Comparison of ENCODE assay signal across 23 cellular contexts in the genomic region with DNA sequence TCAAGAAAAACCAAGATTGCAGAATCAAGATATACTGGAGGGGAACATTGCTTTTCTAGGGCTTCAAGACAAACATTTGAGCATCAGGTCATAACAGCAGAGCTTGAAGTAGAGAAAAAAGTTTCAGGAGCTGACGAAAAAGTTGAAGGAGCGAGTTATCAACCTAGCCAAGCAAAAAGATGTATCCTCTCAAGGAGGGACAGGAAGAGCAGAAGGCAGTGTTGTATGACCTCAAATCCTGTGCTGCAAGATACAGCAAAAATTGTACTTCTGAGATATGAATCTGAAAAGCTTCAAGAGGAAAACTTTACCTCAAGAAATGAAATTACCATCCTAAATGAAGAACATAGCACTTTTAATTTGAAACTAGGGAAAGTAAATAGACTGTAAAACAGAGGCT.
A peak's percentile ranks its signal among the peaks of the same experiment; 100 is the strongest.
DNase-seq lines count a peak whose midpoint lies in the region; ATAC-seq, FAIRE-seq and TF ChIP-seq lines count a peak whose summit lies in the region.
"Had no signal": no experiment of that assay in that cellular context is flagged by ENCODE, and none has a peak within 500 bp of the region (broad histone marks: within the 10 kb centered on the region; RNA-seq: fewer than 3 reads in every experiment).

No MANE protein-coding gene starts in this region.

- H3K27ac ChIP-seq in IMR-90 (ENCODE audit: insufficient read depth, low read length), result no peak overlapping the region
- H3K27ac ChIP-seq: hepatocyte, SJSA1, skin epidermis, upper lobe of right lung had no signal

- peak overlapping the region; percentile 16; the same call in 1 of the 2 replicates for H2BK120ac ChIP-seq in IMR-90 (ENCODE audit: low read depth, low read length)

- H4K8ac ChIP-seq in IMR-90 (ENCODE audit: low read depth in 2 of 2, low read length in 2 of 2), result peak overlapping the region in 1 of 2 experiments; percentile 55; a peak in 1 of 4 replicates

- no peak for TF ChIP-seq RAD21 in IMR-90 (IDR thresholded peaks at IDR 0.05; ENCODE audit: low read length)

- in situ Hi-C loops in IMR-90 (cut with MboI; ENCODE audit: low sequenced_read_pairs), result no loop called here

- H3K4me1 Mint-ChIP-seq in activated T-cell treated with anti-CD3 and anti-CD28 coated beads, Interleukin-2, amount 50 U/mL, for 72 hours (ENCODE audit: low read depth), result peaks cover 32% of the 10 kb centered on the region
- peaks cover 20 to 24% of the 10 kb centered on the region in 2 donors for H3K4me1 Mint-ChIP-seq in natural killer cell treated with Interleukin-12 subunit alpha and Interleukin-12 subunit beta and Interleukin-15 and Interleukin-18, amount 100 ng/mL, for 72 hours (ENCODE audit: low read depth in 2 of 2)

- H3K27ac Mint-ChIP-seq in activated T-cell treated with anti-CD3 and anti-CD28 coated beads, Interleukin-2, amount 50 U/mL, for 72 hours, result peak overlapping the region; percentile 39
- peak overlapping the region; percentile 45 to 71 for H3K27ac Mint-ChIP-seq in activated naive CD4-positive, alpha-beta T cell treated with anti-CD3 and anti-CD28 coated beads, Interleukin-2, amount 50 U/mL, for 72 hours
- H3K27ac Mint-ChIP-seq in natural killer cell treated with Interleukin-12 subunit alpha and Interleukin-12 subunit beta and Interleukin-15 and Interleukin-18, amount 100 ng/mL, for 72 hours, result peak overlapping the region; percentile 10 to 61

- H4K5ac ChIP-seq in IMR-90 (ENCODE audit: low read depth, low read length), result no peak overlapping the region

- BruUV-seq in IMR-90 (replicated peaks; lab: Mats Ljungman, UMichigan), result no TSS peak

- peaks cover 0 to 13% of the 10 kb centered on the region in 2 experiments; a peak in 2 of 4 replicates for H3K79me1 ChIP-seq in IMR-90 (ENCODE audit: low read depth in 1 of 2, low read length in 2 of 2)

- H2AK5ac ChIP-seq in IMR-90 (ENCODE audit: low read depth, low read length), result no peak overlapping the region

- intact Hi-C loops in IMR-90 (cut with micrococcal nuclease), result no loop called here

- no peak overlapping the region for H2AFZ ChIP-seq in IMR-90 (replicated peaks; ENCODE audit: low read length, poor library complexity)
- H2AFZ ChIP-seq: hepatocyte had no signal

- peak; percentile 43 for ATAC-seq in activated T-cell treated with anti-CD3 and anti-CD28 coated beads, Interleukin-2, amount 50 U/mL, for 72 hours (replicated peaks in 1 of 2)
- ATAC-seq in IMR-90 (ENCODE audit: low read depth), result no peak
- peak; percentile 48 to 63 for ATAC-seq in activated naive CD4-positive, alpha-beta T cell treated with anti-CD3 and anti-CD28 coated beads, Interleukin-2, amount 50 U/mL, for 72 hours
- ATAC-seq in natural killer cell treated with Interleukin-12 subunit alpha and Interleukin-12 subunit beta and Interleukin-15 and Interleukin-18, amount 100 ng/mL, for 72 hours, result no peak
- no peak for ATAC-seq in HG03159 (IDR thresholded peaks at IDR 0.05; ENCODE audit: unreplicated experiment)
- ATAC-seq: left lobe of liver, upper lobe of right lung had no signal

- dilution Hi-C loops in IMR-90 (cut with HindIII; ENCODE audit: low sequenced_read_pairs, unreplicated experiment), result no loop called here

- H3K9me3 Mint-ChIP-seq in activated T-cell treated with anti-CD3 and anti-CD28 coated beads, Interleukin-2, amount 50 U/mL, for 72 hours, result peaks cover 6 to 9% of the 10 kb centered on the region in 2 donors
- H3K9me3 Mint-ChIP-seq in activated naive CD4-positive, alpha-beta T cell treated with anti-CD3 and anti-CD28 coated beads, Interleukin-2, amount 50 U/mL, for 72 hours, result peaks cover 13 to 19% of the 10 kb centered on the region in 2 donors
- H3K9me3 Mint-ChIP-seq in natural killer cell treated with Interleukin-12 subunit alpha and Interleukin-12 subunit beta and Interleukin-15 and Interleukin-18, amount 100 ng/mL, for 72 hours, result no peaks in the 10 kb centered on the region

- no peak overlapping the region for H3K4me2 ChIP-seq in IMR-90 (ENCODE audit: low read depth, low read length)
- H3K4me2 ChIP-seq: hepatocyte had no signal

- H3K4ac ChIP-seq in IMR-90 (ENCODE audit: low read depth, low read length), result no peak overlapping the region

- no peak for TF ChIP-seq CTCF in IMR-90 (conservative IDR thresholded peaks at IDR 0.05; ENCODE audit: low read depth, low read length)

- H2BK5ac ChIP-seq in IMR-90 (ENCODE audit: low read depth, low read length, poor library complexity, severe bottlenecking), result no peak overlapping the region

- no peak overlapping the region for H2AK9ac ChIP-seq in IMR-90 (replicated peaks; ENCODE audit: low read depth, low read length, poor library complexity)

- no peak overlapping the region for H4K91ac ChIP-seq in IMR-90 (ENCODE audit: insufficient read depth, low read depth, low read length)

- no peak overlapping the region for H3K9ac ChIP-seq in IMR-90 (ENCODE audit: low read depth, low read length)

- H3K36me3 ChIP-seq in IMR-90 (ENCODE audit: control insufficient read depth, insufficient read depth, low read length), result no peaks in the 10 kb centered on the region
- H3K36me3 ChIP-seq: BE2C, SJSA1, upper lobe of right lung had no signal

- H3K36me3 Mint-ChIP-seq in activated T-cell treated with anti-CD3 and anti-CD28 coated beads, Interleukin-2, amount 50 U/mL, for 72 hours (ENCODE audit: insufficient read depth in 2 of 2), result peaks cover 12 to 17% of the 10 kb centered on the region in 2 donors
- peaks cover 20 to 34% of the 10 kb centered on the region in 2 donors for H3K36me3 Mint-ChIP-seq in activated naive CD4-positive, alpha-beta T cell treated with anti-CD3 and anti-CD28 coated beads, Interleukin-2, amount 50 U/mL, for 72 hours
- H3K36me3 Mint-ChIP-seq in natural killer cell treated with Interleukin-12 subunit alpha and Interleukin-12 subunit beta and Interleukin-15 and Interleukin-18, amount 100 ng/mL, for 72 hours, result peaks cover 16% of the 10 kb centered on the region

- peak overlapping the region; percentile 63 to 75 for H3K4me3 Mint-ChIP-seq in activated T-cell treated with anti-CD3 and anti-CD28 coated beads, Interleukin-2, amount 50 U/mL, for 72 hours
- peak overlapping the region; percentile 46 for H3K4me3 Mint-ChIP-seq in natural killer cell treated with Interleukin-12 subunit alpha and Interleukin-12 subunit beta and Interleukin-15 and Interleukin-18, amount 100 ng/mL, for 72 hours

- CTCF ChIA-PET in IMR-90 (lab: Yijun Ruan, JAX), result no interaction called here

- H2BK20ac ChIP-seq in IMR-90 (ENCODE audit: low read depth, low read length), result no peak overlapping the region

- POLR2A ChIA-PET in IMR-90 (lab: Charles Lee; ENCODE audit: unreplicated experiment), result no interaction called here

- H3K27me3 Mint-ChIP-seq in activated T-cell treated with anti-CD3 and anti-CD28 coated beads, Interleukin-2, amount 50 U/mL, for 72 hours (ENCODE audit: low read depth), result no peaks in the 10 kb centered on the region
- H3K27me3 Mint-ChIP-seq in natural killer cell treated with Interleukin-12 subunit alpha and Interleukin-12 subunit beta and Interleukin-15 and Interleukin-18, amount 100 ng/mL, for 72 hours, result no peaks in the 10 kb centered on the region

- H4K20me1 ChIP-seq in IMR-90 (ENCODE audit: insufficient read depth, low read length), result no peaks in the 10 kb centered on the region

- H2BK15ac ChIP-seq in IMR-90 (ENCODE audit: low read depth, low read length), result no peak overlapping the region

- 100% methylated on average over 2 of the region's 2 CpGs; no CpG with 5 or more reads in 1 of the 2 experiments for WGBS in IMR-90 (ENCODE audit: extremely low coverage in 2 of 2, insufficient read length in 1 of 2), 2 experiments

- no peak for DNase-seq in activated T-cell treated with anti-CD3 and anti-CD28 coated beads, Interleukin-2, amount 50 U/mL, for 72 hours
- no peak for DNase-seq in activated T-cell treated with anti-CD3 and anti-CD28 coated beads, Interleukin-2, amount 50 U/mL, for 1 hour
- DNase-seq in IMR-90, result no peak
- no peak for DNase-seq in activated naive CD4-positive, alpha-beta T cell treated with anti-CD3 and anti-CD28 coated beads, Interleukin-2, amount 50 U/mL, for 72 hours (ENCODE audit: low spot score in 2 of 2)
- DNase-seq in natural killer cell treated with Interleukin-12 subunit alpha and Interleukin-12 subunit beta and Interleukin-15 and Interleukin-18, amount 100 ng/mL, for 72 hours (ENCODE audit: low spot score), result no peak
- no peak for DNase-seq in activated CD4-positive, CD25-positive, alpha-beta regulatory T cell treated with anti-CD3 and anti-CD28 coated beads, Interleukin-2, amount 50 U/mL, for 72 hours
- DNase-seq in urothelium cell line (ENCODE audit: low spot score), result no peak
- DNase-seq: amniotic stem cell; BE2C; effector CD4-positive, alpha-beta T cell; foreskin melanocyte; mesenchymal stem cell; NCI-H1105; NCI-H1930; NCI-H2227 treated with DMSO at 0.1 percent for 48 hours; NCI-H69; upper lobe of right lung had no signal

- no peak overlapping the region for H3K18ac ChIP-seq in IMR-90 (ENCODE audit: low read depth, low read length)

- no peak for FAIRE-seq in urothelium cell line (lab: Jason Lieb, UNC)
- FAIRE-seq: RCC 7860 had no signal

- no peaks in the 10 kb centered on the region for H3K9me3 ChIP-seq in IMR-90 (ENCODE audit: control insufficient read depth, insufficient read depth, low read length)
- H3K9me3 ChIP-seq: BE2C, SJSA1, upper lobe of right lung had no signal

- no peak overlapping the region for H3K23ac ChIP-seq in IMR-90 (ENCODE audit: low read depth, low read length)

- H3K9me1 ChIP-seq in IMR-90 (ENCODE audit: insufficient read depth, low read length), result no peaks in the 10 kb centered on the region

- no peak overlapping the region for H3K4me3 ChIP-seq in IMR-90 (ENCODE audit: insufficient read depth, low read depth, low read length)
- H3K4me3 ChIP-seq: hepatocyte, SJSA1, skin epidermis, upper lobe of right lung had no signal

- TF ChIP-seq POLR2A in IMR-90 (IDR thresholded peaks at IDR 0.05; ENCODE audit: low read depth, low read length), result no peak

- peaks cover 7% of the 10 kb centered on the region for H3K4me1 ChIP-seq in IMR-90 (ENCODE audit: control insufficient read depth, insufficient read depth, low read length)
- H3K4me1 ChIP-seq: BE2C, SJSA1, upper lobe of right lung had no signal

- no peaks in the 10 kb centered on the region for H3K27me3 ChIP-seq in IMR-90 (ENCODE audit: control insufficient read depth, insufficient read depth, low read length)
- H3K27me3 ChIP-seq: BE2C, hepatocyte, SJSA1, upper lobe of right lung had no signal

- no peak overlapping the region for H3K56ac ChIP-seq in IMR-90 (ENCODE audit: extremely low read depth, insufficient read depth, low read length)

- no peak overlapping the region for H3K14ac ChIP-seq in IMR-90 (replicated peaks; ENCODE audit: low read depth, low read length)

TF ChIP-seq in IMR-90, 13 proteins besides CTCF, POLR2A, EP300 and RAD21 (continues in another document):
- TF ChIP-seq FOS (IDR thresholded peaks at IDR 0.05; ENCODE audit: low read depth, low read length) (no peak), MXI1 (IDR thresholded peaks at IDR 0.05; ENCODE audit: borderline replicate concordance, low read depth, low read length) (no peak), MAFK (IDR thresholded peaks at IDR 0.05; ENCODE audit: low read depth, low read length) (no peak), RFX5 (IDR thresholded peaks at IDR 0.05; ENCODE audit: low read depth, low read length) (no peak), CHD1 (IDR thresholded peaks at IDR 0.05; ENCODE audit: low read depth, low read length) (no peak), MAZ (IDR thresholded peaks at IDR 0.05; ENCODE audit: borderline replicate concordance, low read depth, low read length) (no peak), CEBPB (IDR thresholded peaks at IDR 0.05; ENCODE audit: low read depth, low read length) (no peak)

Comparison
In these comparisons a context has a peak if more than half of its experiments do, and no peak if none do; other contexts are left out.
1. ATAC-seq: peak in activated T-cell treated with anti-CD3 and anti-CD28 coated beads, Interleukin-2, amount 50 U/mL, for 72 hours (2 of 2) and activated naive CD4-positive, alpha-beta T cell treated with anti-CD3 and anti-CD28 coated beads, Interleukin-2, amount 50 U/mL, for 72 hours (2 of 2); none in IMR-90 (single experiment), natural killer cell treated with Interleukin-12 subunit alpha and Interleukin-12 subunit beta and Interleukin-15 and Interleukin-18, amount 100 ng/mL, for 72 hours (0 of 2) and HG03159 (single experiment).
2. Peak in every context shown above with its lines, with median percentiles within 50 percentile points of each other: H3K27ac Mint-ChIP-seq.